1 cellular context compared by ENCODE assay signal in the genomic region with DNA sequence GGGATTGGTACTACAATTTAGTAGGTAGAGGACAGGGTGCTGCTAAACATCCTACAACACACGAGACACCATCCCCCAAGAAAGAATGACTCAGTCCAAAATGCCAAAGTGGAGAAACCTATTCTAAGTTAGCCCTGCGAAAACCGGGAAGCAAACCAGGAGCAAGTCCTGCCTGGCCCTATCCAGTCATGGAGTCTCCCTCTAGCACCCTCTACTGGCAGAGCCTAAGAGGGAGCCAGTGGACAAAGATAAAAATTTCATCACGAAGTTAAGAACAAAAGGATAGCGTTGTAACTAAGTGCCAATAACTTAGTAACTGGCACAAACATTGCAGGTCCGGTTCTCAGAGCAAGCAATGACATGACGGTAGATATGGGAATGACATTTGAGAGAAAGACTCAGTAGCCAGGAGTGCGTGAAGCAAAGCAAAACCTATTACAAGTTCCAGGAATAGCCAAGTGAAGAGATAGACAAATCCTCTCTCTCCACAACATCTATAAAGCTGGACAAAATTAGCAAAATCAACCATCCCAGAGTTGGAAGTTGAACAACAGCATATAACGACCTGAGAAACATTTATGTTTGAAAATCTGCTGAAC.
TF ChIP-seq lines count a peak whose summit lies in the region.

No MANE protein-coding gene starts in this region.

TF ChIP-seq in H1, 55 proteins besides CTCF, POLR2A, EP300 and RAD21 (continued from another document):
- TF ChIP-seq, protein P1, sequence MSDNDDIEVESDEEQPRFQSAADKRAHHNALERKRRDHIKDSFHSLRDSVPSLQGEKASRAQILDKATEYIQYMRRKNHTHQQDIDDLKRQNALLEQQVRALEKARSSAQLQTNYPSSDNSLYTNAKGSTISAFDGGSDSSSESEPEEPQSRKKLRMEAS (IDR thresholded peaks at IDR 0.05): no peak
- TF ChIP-seq CREB1 (IDR thresholded peaks at IDR 0.05): no peak
